8 cellular contexts compared by ENCODE assay signal in genomic region chr1:156419863-156420208, GRCh38. TPM values are rescaled to one million over a fixed set of nuclear protein-coding genes. Genes with fewer than 3 reads are reported as not detected.
DNase-seq lines count a peak whose midpoint lies in the region; ATAC-seq, FAIRE-seq and TF ChIP-seq lines count a peak whose summit lies in the region.

No MANE protein-coding gene starts in this region.

- peak overlapping the region; percentile 28 for H3K4me3 Mint-ChIP-seq in mesothelial cell of epicardium

- no peaks in the 10 kb centered on the region for H3K9me3 Mint-ChIP-seq in mesothelial cell of epicardium

- H3K79me2 ChIP-seq in HCT116 (ENCODE audit: insufficient read depth, low read length): peaks cover 54% of the 10 kb centered on the region

- H3K9me3 ChIP-seq in HCT116 (ENCODE audit: control insufficient read depth in 1 of 2, insufficient read depth in 1 of 2, low read depth in 1 of 2, low read length in 2 of 2) (no peaks in the 10 kb centered on the region), small intestine (ENCODE audit: control insufficient read depth, low read depth) (no peaks in the 10 kb centered on the region)

- WGBS in small intestine, 3 donors: 22 to 35% (median 25%) methylated on average over 6 of the region's 6 CpGs

- peak overlapping the region; percentile 86 for H3K9ac ChIP-seq in HCT116 (ENCODE audit: low read length)

- no peak overlapping the region for H3K27ac Mint-ChIP-seq in mesothelial cell of epicardium

- intact Hi-C loops in HCT116 (cut with micrococcal nuclease): no loop called here

- peaks cover 10 to 46% of the 10 kb centered on the region in 2 experiments; a peak in 3 of 4 replicates for H3K4me1 ChIP-seq in HCT116 (ENCODE audit: control insufficient read depth in 1 of 2, insufficient read depth in 2 of 2, low read length in 2 of 2)
- H3K4me1 ChIP-seq in small intestine (ENCODE audit: control insufficient read depth in 2 of 2, insufficient read depth in 1 of 2, low read depth in 1 of 2, low read length in 1 of 2): no peaks in the 10 kb centered on the region

- peaks cover 96% of the 10 kb centered on the region for H3K27me3 Mint-ChIP-seq in mesothelial cell of epicardium (ENCODE audit: low read depth)

- peak overlapping the region; percentile 76; the same call in 1 of the 2 replicates for H3K27ac ChIP-seq in HCT116 (ENCODE audit: low read depth, low read length)
- H3K27ac ChIP-seq in small intestine (ENCODE audit: low read depth in 1 of 2, low read length in 1 of 2): no peak overlapping the region

- H3K4me1 Mint-ChIP-seq in mesothelial cell of epicardium: peaks cover 14% of the 10 kb centered on the region

- no peak for FAIRE-seq in small intestine (lab: Jason Lieb, UNC)

- no peak overlapping the region for H3K4me3 ChIP-seq in BJ (ENCODE audit: low read depth, low read length)
- peak overlapping the region; percentile 69 to 73 for H3K4me3 ChIP-seq in HCT116 (replicated peaks in 1 of 2; ENCODE audit: low read depth in 1 of 2, low read length in 2 of 2)
- peak overlapping the region in 1 of 2 donors; percentile 39 for H3K4me3 ChIP-seq in small intestine (ENCODE audit: low read depth in 1 of 2, low read length in 2 of 2)

- H3K4me2 ChIP-seq in HCT116 (ENCODE audit: low read length): peak overlapping the region; percentile 82

- DNase-seq in BJ (ENCODE audit: low read depth): no peak
- no peak for DNase-seq in HCT116 (ENCODE audit: low read depth, low spot score)
- peak; percentile 48 to 51 for DNase-seq in activated T-cell treated with anti-CD3 and anti-CD28 coated beads, Interleukin-2, amount 50 U/mL, for 48 hours
- DNase-seq in mesothelial cell of epicardium (ENCODE audit: low spot score in 2 of 2, unreplicated experiment in 2 of 2): no peak
- no peak for DNase-seq in SIG-M5 treated with dmso at 0.1 percent for 504 hours (lab: John Stamatoyannopoulos, UW; ENCODE audit: unreplicated experiment)
- no peak for DNase-seq in small intestine
- DNase-seq in NCI-H748 (lab: John Stamatoyannopoulos, UW; ENCODE audit: unreplicated experiment): no peak
- DNase-seq in stimulated activated naive CD4-positive, alpha-beta T cell treated with Interleukin-2 at 50 U/mL for 16 hours (lab: John Stamatoyannopoulos, UW): no peak

- ATAC-seq in HCT116: peak; percentile 39

- no peaks in the 10 kb centered on the region for H3K9me2 ChIP-seq in HCT116 (ENCODE audit: insufficient read depth)

- BruUV-seq in HCT116 (replicated peaks; lab: Mats Ljungman, UMichigan): no TSS peak

- H3K36me3 Mint-ChIP-seq in mesothelial cell of epicardium: no peaks in the 10 kb centered on the region

- H3K27me3 ChIP-seq in BJ (ENCODE audit: control insufficient read depth, insufficient read depth, low read length): peaks cover 61% of the 10 kb centered on the region
- H3K27me3 ChIP-seq in HCT116 (ENCODE audit: insufficient read depth, low read length): no peaks in the 10 kb centered on the region
- H3K27me3 ChIP-seq in small intestine (ENCODE audit: control insufficient read depth in 2 of 2, insufficient read depth in 2 of 2, low read length in 2 of 2): peaks cover 3 to 35% of the 10 kb centered on the region in 2 donors

- POLR2A ChIA-PET in BJ (lab: Charles Lee) (interaction anchor here (0.6 kb wide), 1 partner anchor 79 kb away, joined by 4 read pairs; no protein-coding TSS in a partner anchor), HCT116 (lab: Charles Lee) (interaction anchor here (0.9 kb wide), 1 partner anchor 10 kb away, joined by 3 read pairs; no protein-coding TSS in a partner anchor)

- H2AFZ ChIP-seq in HCT116 (ENCODE audit: low read depth, low read length, poor library complexity, severe bottlenecking): no peak overlapping the region

- CTCF ChIA-PET in BJ (lab: Yijun Ruan, JAX) (interaction anchor here (0.9 to 2.3 kb wide), 5 partner anchors 9 to 34 kb away, joined by 3 to 13 read pairs (median 7); no protein-coding TSS in a partner anchor), HCT116 (lab: Charles Lee) (interaction anchor here (1.1 to 1.9 kb wide), 4 partner anchors 18 to 37 kb away, joined by 3 to 9 read pairs (median 4); no protein-coding TSS in a partner anchor)

- TF ChIP-seq CTCF in BJ (IDR thresholded peaks at IDR 0.05; ENCODE audit: insufficient read depth, low read depth, low read length) (0 out of 2 replicates have a peak, but pooled peaks have one; percentile 2), HCT116 (IDR thresholded peaks at IDR 0.05 in 2 of 3, conservative IDR thresholded peaks at IDR 0.05 in 1 of 3; ENCODE audit: borderline replicate concordance in 1 of 3, insufficient read depth in 1 of 3, low read depth in 2 of 3, low read length in 2 of 3) (peak in 2 of 3 experiments; percentile 44 to 52; a peak in 4 of 6 replicates), mesothelial cell of epicardium (IDR thresholded peaks at IDR 0.05; ENCODE audit: unreplicated experiment) (no peak)

- no peaks in the 10 kb centered on the region for H3K36me3 ChIP-seq in BJ (ENCODE audit: control insufficient read depth, insufficient read depth, low read length)
- H3K36me3 ChIP-seq in HCT116 (ENCODE audit: control insufficient read depth in 1 of 2, insufficient read depth in 2 of 2, low read length in 2 of 2): peaks cover 0 to 7% of the 10 kb centered on the region in 2 experiments; a peak in 1 of 4 replicates
- no peaks in the 10 kb centered on the region for H3K36me3 ChIP-seq in small intestine (ENCODE audit: control insufficient read depth in 2 of 2, insufficient read depth in 2 of 2, low read length in 2 of 2)

- TF ChIP-seq POLR2A in HCT116 (IDR thresholded peaks at IDR 0.05; ENCODE audit: borderline replicate concordance, extremely low read depth, insufficient read depth, insufficient read length): no peak

- RAD21 ChIA-PET in HCT116 (lab: Charles Lee; ENCODE audit: low non-redundant PET in 1 of 2, low total read pairs in 2 of 2, uncharacterized antibody in 2 of 2, unreplicated experiment in 2 of 2): interaction anchor here in 1 of 2 experiments (0.7 kb wide), 1 partner anchor 25 kb away, joined by 11 read pairs; no protein-coding TSS in a partner anchor

- no peaks in the 10 kb centered on the region for H4K20me1 ChIP-seq in HCT116 (ENCODE audit: insufficient read depth)

- no peak for TF ChIP-seq RAD21 in HCT116 (IDR thresholded peaks at IDR 0.05; ENCODE audit: low read depth)

TF ChIP-seq in HCT116, 20 proteins besides CTCF, POLR2A, EP300 and RAD21:
- TF ChIP-seq CBX3 (IDR thresholded peaks at IDR 0.05; ENCODE audit: low read depth): no peak
- peak; percentile 18 for TF ChIP-seq YY1 (IDR thresholded peaks at IDR 0.05; ENCODE audit: extremely low read depth, insufficient replicate concordance, low read depth, low read length)

RNA-seq across cellular contexts. Expression of gene RHBG, which starts 50.8 kb away (rescaled TPM):
- polyA plus RNA-seq in BJ (2011; rRNA removed): not detected in 2 replicates
- polyA minus RNA-seq in BJ (2011; rRNA and poly(A)+ RNA removed): not detected in 2 replicates
- 5.7 TPM for total RNA-seq in HCT116 (2021; ENCODE audit: unreplicated experiment)
- polyA plus RNA-seq in HCT116 (2012): 2.1 and 3.0 TPM in 2 replicates
- total RNA-seq in mesothelial cell of epicardium: 0.88 to 1.2 TPM (median 0.92 TPM) in 3 replicates
- polyA plus RNA-seq in small intestine: 1 to 10 TPM in 2 of 3 donors, under 1 TPM in 1; 0.27 to 2.9 (median 2.4) TPM

Comparison
In these comparisons a context has a peak if more than half of its experiments do, and no peak if none do; other contexts are left out.
1. DNase-seq: peak in activated T-cell treated with anti-CD3 and anti-CD28 coated beads, Interleukin-2, amount 50 U/mL, for 48 hours (2 of 2); none in BJ (single experiment), HCT116 (single experiment), mesothelial cell of epicardium (0 of 2), SIG-M5 treated with dmso at 0.1 percent for 504 hours (single experiment), small intestine (single experiment), NCI-H748 (single experiment) and stimulated activated naive CD4-positive, alpha-beta T cell treated with Interleukin-2 at 50 U/mL for 16 hours (single experiment).